In the genomic region with DNA sequence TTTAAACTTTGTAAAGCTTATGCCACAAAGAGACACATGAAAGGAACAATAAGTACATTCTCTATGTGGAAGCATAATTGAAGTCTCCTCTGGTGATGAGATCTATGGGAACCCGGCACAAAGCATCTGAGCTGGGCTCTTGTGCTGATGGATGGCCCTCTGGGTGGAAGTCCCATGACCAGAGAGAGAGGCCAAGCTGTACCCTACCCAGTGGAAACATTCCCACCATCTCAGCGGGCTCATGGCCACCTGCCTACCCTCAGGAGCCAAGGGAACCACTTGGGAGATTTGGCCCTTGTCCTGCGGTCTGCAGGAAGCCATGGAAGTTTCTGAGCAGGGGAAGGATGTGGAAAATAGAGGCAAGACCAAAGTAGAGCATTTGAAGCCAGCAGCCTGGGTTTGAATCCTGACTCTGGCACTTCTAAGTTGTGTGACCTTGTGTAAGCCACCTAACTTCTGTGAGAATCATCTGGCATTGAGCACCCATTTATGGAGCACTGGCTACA, we compare ENCODE assay signal across 35 cellular contexts.
"Had no signal": no experiment of that assay in that cellular context is flagged by ENCODE, and none has a peak within 500 bp of the region (broad histone marks: within the 10 kb centered on the region; RNA-seq: fewer than 3 reads in every experiment).

No MANE protein-coding gene starts in this region.

- H3K4me3 ChIP-seq: adrenal gland, body of pancreas, breast epithelium had no signal

- DNase-seq: activated B cell treated with CpG ODN at 0.5 μM for 24 hours; activated CD4-positive, alpha-beta memory T cell treated with anti-CD3 and anti-CD28 coated beads for 36 hours; activated CD4-positive, alpha-beta T cell treated with anti-CD3 and anti-CD28 coated beads for 4 hours; activated CD4-positive, alpha-beta T cell treated with anti-CD3 and anti-CD28 coated beads, Interleukin-2, amount 10 ng/mL, durations not matched to agents 24 days and 14 days; activated CD4-positive, alpha-beta T cell treated with anti-CD3 and anti-CD28 coated beads, Interleukin-2, amount 50 U/mL, for 1 hour; activated CD4-positive, alpha-beta T cell treated with anti-CD3 and anti-CD28 coated beads, Interleukin-2, amount 50 U/mL, for 4 hours; activated CD4-positive, CD25-positive, alpha-beta regulatory T cell treated with anti-CD3 and anti-CD28 coated beads, Interleukin-2, amount 50 U/mL, for 72 hours; activated CD8-positive, alpha-beta memory T cell treated with anti-CD3 and anti-CD28 coated beads, Interleukin-2, amount 50 U/mL, for 4 hours; activated CD8-positive, alpha-beta T cell treated with anti-CD3 and anti-CD28 coated beads for 36 hours; activated effector memory CD4-positive, alpha-beta T cell treated with anti-CD3 and anti-CD28 coated beads, Interleukin-2, amount 50 U/mL, for 16 hours; activated gamma-delta T cell treated with Interleukin-2 at 50 U/mL for 16 hours; activated naive CD4-positive, alpha-beta T cell; activated naive CD4-positive, alpha-beta T cell treated with anti-CD3 and anti-CD28 coated beads for 36 hours; activated naive CD4-positive, alpha-beta T cell treated with anti-CD3 and anti-CD28 coated beads, Interleukin-2, amount 50 U/mL, for 16 hours; activated naive CD8-positive, alpha-beta T cell treated with anti-CD3 and anti-CD28 coated beads for 36 hours; activated T-cell treated with anti-CD3 and anti-CD28 coated beads for 4 hours; activated T-cell treated with anti-CD3 and anti-CD28 coated beads, Interleukin-2, amount 50 U/mL, for 1 hour; activated T-cell treated with anti-CD3 and anti-CD28 coated beads, Interleukin-2, amount 50 U/mL, for 4 hours; activated T-cell treated with anti-CD3 and anti-CD28 coated beads, Interleukin-2, amount 50 U/mL, for 72 hours; adrenal gland; amniotic stem cell; aorta; body of pancreas; brain microvascular endothelial cell; central memory CD4-positive, alpha-beta T cell; T-helper 1 cell; T-helper 2 cell; T-helper 9 cell had no signal

- H3K27me3 ChIP-seq: adrenal gland, body of pancreas, brain microvascular endothelial cell, breast epithelium had no signal

- H3K36me3 ChIP-seq: brain microvascular endothelial cell, breast epithelium had no signal

- H3K4me1 ChIP-seq: body of pancreas, breast epithelium had no signal

- H3K27ac ChIP-seq: adrenal gland, body of pancreas, brain microvascular endothelial cell, breast epithelium, VCaP had no signal

- H3K4me1 Mint-ChIP-seq: activated B cell treated with CpG ODN at 0.5 μM for 24 hours; activated CD4-positive, alpha-beta T cell treated with anti-CD3 and anti-CD28 coated beads, Interleukin-2, amount 10 ng/mL, durations not matched to agents 24 days and 14 days; activated T-helper 17 cell treated with anti-CD3 and anti-CD28 coated beads, Interleukin-2, amount 50 U/mL, for 72 hours had no signal

- H3K27me3 Mint-ChIP-seq: activated B cell treated with CpG ODN at 0.5 μM for 24 hours; activated CD4-positive, alpha-beta memory T cell treated with anti-CD3 and anti-CD28 coated beads for 36 hours; activated CD8-positive, alpha-beta T cell treated with anti-CD3 and anti-CD28 coated beads for 36 hours; activated naive CD8-positive, alpha-beta T cell treated with anti-CD3 and anti-CD28 coated beads for 36 hours; activated T-helper 17 cell treated with anti-CD3 and anti-CD28 coated beads, Interleukin-2, amount 50 U/mL, for 72 hours had no signal

- H3K9me3 ChIP-seq: adrenal gland, body of pancreas, breast epithelium had no signal

- H3K9me3 Mint-ChIP-seq: activated T-cell treated with anti-CD3 and anti-CD28 coated beads, Interleukin-2, amount 50 U/mL, for 72 hours; activated T-helper 17 cell treated with anti-CD3 and anti-CD28 coated beads, Interleukin-2, amount 50 U/mL, for 72 hours had no signal

- H3K27ac Mint-ChIP-seq: activated B cell treated with CpG ODN at 0.5 μM for 24 hours; activated CD4-positive, alpha-beta memory T cell treated with anti-CD3 and anti-CD28 coated beads for 36 hours; activated CD4-positive, alpha-beta T cell treated with anti-CD3 and anti-CD28 coated beads, Interleukin-2, amount 10 ng/mL, durations not matched to agents 24 days and 14 days; activated CD8-positive, alpha-beta T cell treated with anti-CD3 and anti-CD28 coated beads for 36 hours; activated naive CD4-positive, alpha-beta T cell treated with anti-CD3 and anti-CD28 coated beads for 36 hours; activated naive CD4-positive, alpha-beta T cell treated with anti-CD3 and anti-CD28 coated beads, Interleukin-2, amount 50 U/mL, for 72 hours; activated naive CD8-positive, alpha-beta T cell treated with anti-CD3 and anti-CD28 coated beads for 36 hours; activated T-cell treated with anti-CD3 and anti-CD28 coated beads, Interleukin-2, amount 50 U/mL, for 72 hours; activated T-helper 1 cell treated with anti-CD3 and anti-CD28 coated beads, Interleukin-12 subunit alpha, Interleukin-12 subunit beta, Interleukin-2, Interleukin-4 antibody, amounts not matched to agents 30 ng/mL and 10 ng/mL and 1 ng/mL, durations not matched to agents 14 hours and 24 hours and 36 hours; activated T-helper 17 cell treated with anti-CD3 and anti-CD28 coated beads, Interleukin-2, amount 50 U/mL, for 72 hours; T-helper 1 cell treated with Interleukin-12 subunit alpha and Interleukin-12 subunit beta and Interleukin-4 antibody, amounts not matched to agents 30 μg/mL and 1 μg/mL, for 36 hours; T-helper 2 cell treated with Interferon-gamma antibody and Interleukin-4, amounts not matched to agents 5 μg/mL and 100 μg/mL, for 36 hours had no signal

- H3K4me3 Mint-ChIP-seq: activated B cell treated with CpG ODN at 0.5 μM for 24 hours; activated CD4-positive, alpha-beta memory T cell treated with anti-CD3 and anti-CD28 coated beads for 36 hours; activated CD4-positive, alpha-beta T cell treated with anti-CD3 and anti-CD28 coated beads, Interleukin-2, amount 10 ng/mL, durations not matched to agents 24 days and 14 days; activated CD8-positive, alpha-beta T cell treated with anti-CD3 and anti-CD28 coated beads for 36 hours; activated naive CD4-positive, alpha-beta T cell treated with anti-CD3 and anti-CD28 coated beads for 36 hours; activated naive CD8-positive, alpha-beta T cell treated with anti-CD3 and anti-CD28 coated beads for 36 hours; activated T-cell treated with anti-CD3 and anti-CD28 coated beads, Interleukin-2, amount 50 U/mL, for 4 hours; activated T-cell treated with anti-CD3 and anti-CD28 coated beads, Interleukin-2, amount 50 U/mL, for 72 hours; activated T-helper 1 cell treated with anti-CD3 and anti-CD28 coated beads, Interleukin-12 subunit alpha, Interleukin-12 subunit beta, Interleukin-2, Interleukin-4 antibody, amounts not matched to agents 30 ng/mL and 10 ng/mL and 1 ng/mL, durations not matched to agents 14 hours and 24 hours and 36 hours; activated T-helper 17 cell treated with anti-CD3 and anti-CD28 coated beads, Interleukin-2, amount 50 U/mL, for 72 hours; T-helper 1 cell treated with Interleukin-12 subunit alpha and Interleukin-12 subunit beta and Interleukin-4 antibody, amounts not matched to agents 30 μg/mL and 1 μg/mL, for 36 hours; T-helper 2 cell treated with Interferon-gamma antibody and Interleukin-4, amounts not matched to agents 5 μg/mL and 100 μg/mL, for 36 hours had no signal
